Comparison of ENCODE assay signal across 12 cellular contexts in genomic region chr6:29968130-29968529, GRCh38. TPM values are rescaled to one million over a fixed set of nuclear protein-coding genes. Genes with fewer than 3 reads are reported as not detected.
A peak's percentile ranks its signal among the peaks of the same experiment; 100 is the strongest.
DNase-seq lines count a peak whose midpoint lies in the region; ATAC-seq and TF ChIP-seq lines count a peak whose summit lies in the region.
"Had no signal": no experiment of that assay in that cellular context is flagged by ENCODE, and none has a peak within 500 bp of the region (broad histone marks: within the 10 kb centered on the region; RNA-seq: fewer than 3 reads in every experiment).

No MANE protein-coding gene starts in this region.

- peaks cover 17% of the 10 kb centered on the region for H3K27me3 Mint-ChIP-seq in CD4-positive, alpha-beta T cell

- H3K27ac Mint-ChIP-seq in CD4-positive, alpha-beta T cell = no peak overlapping the region
- H3K27ac Mint-ChIP-seq: activated B cell treated with CpG ODN at 0.5 μM for 24 hours had no signal

- no peaks in the 10 kb centered on the region for H3K36me3 Mint-ChIP-seq in CD4-positive, alpha-beta T cell (ENCODE audit: low read depth)

- H3K4me3 ChIP-seq in heart right ventricle (peak overlapping the region in 1 of 10 donors; percentile 21), fibroblast of the aortic adventitia (ENCODE audit: low read depth, low read length) (no peak overlapping the region), transverse colon (no peak overlapping the region)
- H3K4me3 ChIP-seq: vagina had no signal

- peaks cover 0 to 8% (median 0%) of the 10 kb centered on the region in 9 donors for H3K36me3 ChIP-seq in heart right ventricle
- no peaks in the 10 kb centered on the region for H3K36me3 ChIP-seq in transverse colon
- H3K36me3 ChIP-seq: vagina had no signal

- H3K9me3 Mint-ChIP-seq in CD4-positive, alpha-beta T cell = no peaks in the 10 kb centered on the region
- H3K9me3 Mint-ChIP-seq: activated B cell treated with CpG ODN at 0.5 μM for 24 hours had no signal

- H3K9me3 ChIP-seq in heart right ventricle (no peaks in the 10 kb centered on the region), transverse colon (no peaks in the 10 kb centered on the region)
- no peaks in the 10 kb centered on the region for H3K9me3 ChIP-seq in CD4-positive, alpha-beta T cell (ENCODE audit: control insufficient read depth, low read length)
- H3K9me3 ChIP-seq: vagina had no signal

- TF ChIP-seq EP300 in transverse colon (IDR thresholded peaks at IDR 0.05; ENCODE audit: low read depth) = no peak

- H3K27me3 ChIP-seq in heart right ventricle = no peaks in the 10 kb centered on the region
- no peaks in the 10 kb centered on the region for H3K27me3 ChIP-seq in transverse colon
- H3K27me3 ChIP-seq in CD4-positive, alpha-beta T cell (ENCODE audit: control insufficient read depth, insufficient read depth, low read length) = no peaks in the 10 kb centered on the region
- H3K27me3 ChIP-seq: vagina had no signal

- TF ChIP-seq CTCF in heart right ventricle (IDR thresholded peaks at IDR 0.05) (no peak), RWPE1 (conservative IDR thresholded peaks at IDR 0.05; ENCODE audit: low read depth) (no peak; the same call in 1 of the 2 replicates), fibroblast of the aortic adventitia (IDR thresholded peaks at IDR 0.05; ENCODE audit: insufficient read depth, low read length) (no peak), transverse colon (IDR thresholded peaks at IDR 0.05) (peak in 1 of 5 experiments; percentile 5)
- no peak for TF ChIP-seq CTCF in CD4-positive, alpha-beta T cell (IDR thresholded peaks at IDR 0.05)

- H3K27ac ChIP-seq in heart right ventricle (peak overlapping the region in 9 of 10 donors; percentile 56 to 94 (median 85)), RWPE1 (no peak overlapping the region), transverse colon (peak overlapping the region; percentile 88 to 94 (median 92))
- H3K27ac ChIP-seq in CD4-positive, alpha-beta T cell (ENCODE audit: low read depth, low read length) = no peak overlapping the region
- H3K27ac ChIP-seq: HL-60, vagina had no signal

- TF ChIP-seq POLR2A in transverse colon (IDR thresholded peaks at IDR 0.05) = no peak

- DNase-seq in heart right ventricle (no peak), Right ventricle myocardium superior (no peak), RWPE1 (ENCODE audit: low spot score) (peak; percentile 50), fibroblast of the aortic adventitia (ENCODE audit: low read depth) (peak; percentile 31), transverse colon (no peak), DMS114 treated with DMSO at 0.1 percent for 48 hours (lab: John Stamatoyannopoulos, UW; ENCODE audit: unreplicated experiment) (no peak)
- no peak for DNase-seq in CD4-positive, alpha-beta T cell
- DNase-seq: activated B cell treated with CpG ODN at 0.5 μM for 24 hours, NCI-H1048 had no signal

- intact Hi-C loops in heart right ventricle (cut with DNase I) (no loop called here), Right ventricle myocardium superior (cut with DNase I) (no loop called here), transverse colon (cut with DNase I; ENCODE audit: low total_unique reads) (loop anchor here (2.0 kb wide), 1 partner anchor 27 kb away; no protein-coding TSS in a partner anchor)
- intact Hi-C loops in CD4-positive, alpha-beta T cell (cut with DNase I, micrococcal nuclease) = loop anchor here (1.0 to 10.0 kb wide), 5 partner anchors 41 to 261 kb away; partner anchors contain the start of gene HLA-F (in 1 of the 2)

- no peak overlapping the region for H3K4me3 Mint-ChIP-seq in CD4-positive, alpha-beta T cell
- H3K4me3 Mint-ChIP-seq: activated B cell treated with CpG ODN at 0.5 μM for 24 hours had no signal

- ATAC-seq in heart right ventricle = no peak
- no peak for ATAC-seq in Right ventricle myocardium superior (ENCODE audit: poor library complexity)
- ATAC-seq in GM19328 (IDR thresholded peaks at IDR 0.05; ENCODE audit: unreplicated experiment) = no peak
- no peak for ATAC-seq in CD4-positive, alpha-beta T cell (ENCODE audit: poor library complexity)

- H3K4me1 ChIP-seq in heart right ventricle (peaks cover 8 to 57% (median 48%) of the 10 kb centered on the region in 9 donors), transverse colon (peaks cover 18 to 43% (median 33%) of the 10 kb centered on the region in 4 donors)

- in situ Hi-C loops in transverse colon (cut with MboI; ENCODE audit: low pct_ligation_motif_present in 1 of 4, low pct_unique_long_range_greater_than_20kb in 1 of 4, low sequenced_read_pairs in 3 of 4) = no loop called here

- H3K4me1 Mint-ChIP-seq in CD4-positive, alpha-beta T cell (ENCODE audit: low read depth) = peaks cover 42% of the 10 kb centered on the region

- POLR2A ChIA-PET in RWPE1 (lab: Yijun Ruan, JAX; ENCODE audit: low non-redundant PET) = no interaction called here
- POLR2A ChIA-PET in CD4-positive, alpha-beta T cell (lab: Charles Lee) = interaction anchor here (1.0 to 7.8 kb wide), 5 partner anchors 8 to 120 kb away, joined by 4 to 141 read pairs (median 4); partner anchors contain the start of gene HLA-A

- WGBS in heart right ventricle, 2 donors = 53 to 70% methylated on average over 2 of the region's 2 CpGs
- 51 to 53% methylated on average over 2 of the region's 2 CpGs for WGBS in transverse colon (ENCODE audit: low coverage in 1 of 2), 2 donors

- CTCF ChIA-PET in RWPE1 (lab: Yijun Ruan, JAX) = interaction anchor here (0.7 to 1.2 kb wide), 3 partner anchors 8 to 235 kb away, joined by 3 to 6 read pairs (median 4); no protein-coding TSS in a partner anchor
- CTCF ChIA-PET in CD4-positive, alpha-beta T cell (lab: Charles Lee) = interaction anchor here (0.7 to 2.9 kb wide), 12 partner anchors 8 to 163 kb away, joined by 3 to 28 read pairs (median 4); partner anchors contain the start of gene POLR1H

RNA-seq across cellular contexts. Expression of gene HLA-A, which starts 25.8 kb away (rescaled TPM):
- 1,000 to 10,000 TPM in 1 of 10 donors, 100 to 1,000 TPM in 9; 218 to 1,594 (median 276) TPM for total RNA-seq in heart right ventricle
- 1,000 to 10,000 TPM in 1 of 2 donors, 100 to 1,000 TPM in 1; 450 to 1,261 TPM for polyA plus RNA-seq in heart right ventricle
- 222 TPM for total RNA-seq in Right ventricle myocardium superior
- total RNA-seq in fibroblast of the aortic adventitia (ENCODE audit: low replicate concordance) = 184 and 391 TPM in 2 replicates
- total RNA-seq in transverse colon = 1,000 to 10,000 TPM in 3 of 4 donors, 100 to 1,000 TPM in 1; 733 to 1,932 (median 1,470) TPM
- 1,000 to 10,000 TPM; 1,767 to 1,801 TPM for total RNA-seq in CD4-positive, alpha-beta T cell

Comparison
In these comparisons a context has a peak if more than half of its experiments do, and no peak if none do; other contexts are left out.
1. DNase-seq: peak in RWPE1 (single experiment) and fibroblast of the aortic adventitia (single experiment); none in heart right ventricle (0 of 2), Right ventricle myocardium superior (single experiment), transverse colon (single experiment), CD4-positive, alpha-beta T cell (0 of 10) and DMS114 treated with DMSO at 0.1 percent for 48 hours (single experiment).
2. H3K27ac ChIP-seq: peak in heart right ventricle (9 of 10) and transverse colon (4 of 4); none in RWPE1 (single experiment) and CD4-positive, alpha-beta T cell (single experiment).
3. intact Hi-C loops: an anchor here in transverse colon (2.0 kb wide) and CD4-positive, alpha-beta T cell (1.0 to 10.0 kb wide); none called in heart right ventricle and Right ventricle myocardium superior.